Comparison of ENCODE assay signal across 23 cellular contexts in genomic region chr19:1734328-1734966, GRCh38. TPM values are rescaled to one million over a fixed set of nuclear protein-coding genes. Genes with fewer than 3 reads are reported as not detected.
DNase-seq lines count a peak whose midpoint lies in the region; ATAC-seq and TF ChIP-seq lines count a peak whose summit lies in the region.
"Had no signal": no experiment of that assay in that cellular context is flagged by ENCODE, and none has a peak within 500 bp of the region (broad histone marks: within the 10 kb centered on the region; RNA-seq: fewer than 3 reads in every experiment).

No MANE protein-coding gene starts in this region.

- H3K18ac ChIP-seq in H9 (ENCODE audit: insufficient read length, low read depth, low read length) = no peak overlapping the region

- H4K5ac ChIP-seq in H9 (ENCODE audit: insufficient read length, low read depth, low read length) = no peak overlapping the region

- WGBS in mammary epithelial cell (ENCODE audit: low coverage, missing lambda C conversion rate) = 9% methylated on average over 18 of the region's 28 CpGs
- WGBS in H9 (ENCODE audit: extremely low coverage, insufficient read length, low lambda C conversion rate) = no CpG with 5 or more reads among the region's 28 CpGs

- H3K14ac ChIP-seq in H9 (ENCODE audit: insufficient read depth, low read length) = no peak overlapping the region; the same call in 1 of the 2 replicates

- H4K20me1 ChIP-seq in mammary epithelial cell (ENCODE audit: insufficient read depth, low read length) (no peaks in the 10 kb centered on the region), GM23338 (replicated peaks; ENCODE audit: insufficient read depth) (no peaks in the 10 kb centered on the region), H9 (ENCODE audit: control insufficient read depth, insufficient read depth, insufficient read length) (no peaks in the 10 kb centered on the region)

- CTCF ChIA-PET in mammary epithelial cell (lab: Charles Lee; ENCODE audit: low non-redundant PET) = no interaction called here
- CTCF ChIA-PET in MCF 10A (lab: Yijun Ruan, JAX) = interaction anchor here (0.6 to 0.7 kb wide), 2 partner anchors 32 to 42 kb away, joined by 3 to 4 read pairs; no protein-coding TSS in a partner anchor
- CTCF ChIA-PET in activated CD8-positive, alpha-beta memory T cell treated with anti-CD3 and anti-CD28 coated beads, Interleukin-2, amount 10 ng/mL, durations not matched to agents 7 days and 5 days (lab: Charles Lee) = no interaction called here

- H2AFZ ChIP-seq in mammary epithelial cell (ENCODE audit: low read depth, low read length) (peak overlapping the region; percentile 16), GM23338 (peak overlapping the region; percentile 47; the same call in 1 of the 2 replicates), H9 (ENCODE audit: low read length) (no peak overlapping the region)

- H3K9me3 Mint-ChIP-seq in MCF 10A (ENCODE audit: unreplicated experiment) = no peaks in the 10 kb centered on the region
- peaks cover 2% of the 10 kb centered on the region; the same call in 1 of the 3 replicates for H3K9me3 Mint-ChIP-seq in GM23338
- no peaks in the 10 kb centered on the region; a peak in 1 of 5 replicates for H3K9me3 Mint-ChIP-seq in H9
- H3K9me3 Mint-ChIP-seq in activated CD8-positive, alpha-beta memory T cell treated with anti-CD3 and anti-CD28 coated beads, Interleukin-2, amount 10 ng/mL, durations not matched to agents 7 days and 5 days (ENCODE audit: low read depth) = no peaks in the 10 kb centered on the region
- H3K9me3 Mint-ChIP-seq: CD8-positive, alpha-beta memory T cell had no signal

- no peak overlapping the region for H3K27ac Mint-ChIP-seq in MCF 10A (ENCODE audit: low read depth, unreplicated experiment)
- no peak overlapping the region for H3K27ac Mint-ChIP-seq in GM23338
- H3K27ac Mint-ChIP-seq in H9 = no peak overlapping the region
- H3K27ac Mint-ChIP-seq in activated CD8-positive, alpha-beta memory T cell treated with anti-CD3 and anti-CD28 coated beads, Interleukin-2, amount 10 ng/mL, durations not matched to agents 7 days and 5 days = no peak overlapping the region
- H3K27ac Mint-ChIP-seq: CD4-positive, CD25-positive, alpha-beta regulatory T cell; CD8-positive, alpha-beta memory T cell had no signal

- BruUV-seq in mammary epithelial cell (replicated peaks; lab: Mats Ljungman, UMichigan) = no TSS peak
- no TSS peak for BruUV-seq in MCF 10A (replicated peaks; lab: Mats Ljungman, UMichigan)

- no peaks in the 10 kb centered on the region for H3K9me2 ChIP-seq in GM23338 (ENCODE audit: insufficient read depth)

- H3K4me1 ChIP-seq in mammary epithelial cell (ENCODE audit: insufficient read depth, low read length) = no peaks in the 10 kb centered on the region
- H3K4me1 ChIP-seq in GM23338 (ENCODE audit: insufficient read depth) = no peaks in the 10 kb centered on the region
- H3K4me1 ChIP-seq in H9 (ENCODE audit: insufficient read depth, low read length) = no peaks in the 10 kb centered on the region
- H3K4me1 ChIP-seq: BE2C, HAP-1 had no signal

- intact Hi-C loops in mammary epithelial cell (cut with micrococcal nuclease) (no loop called here), MCF 10A (cut with micrococcal nuclease) (no loop called here), left cardiac atrium (cut with DNase I) (no loop called here)

- H3K23ac ChIP-seq in H9 (ENCODE audit: insufficient read length, low read depth, low read length) = no peak overlapping the region

- dilution Hi-C loops in mammary epithelial cell (cut with HindIII; ENCODE audit: low sequenced_read_pairs) = no loop called here

- H3K4me3 Mint-ChIP-seq in MCF 10A (ENCODE audit: unreplicated experiment) (no peak overlapping the region), GM23338 (no peak overlapping the region; the same call in 2 of the 3 replicates), H9 (no peak overlapping the region; a peak in 1 of 5 replicates)
- no peak overlapping the region for H3K4me3 Mint-ChIP-seq in activated CD8-positive, alpha-beta memory T cell treated with anti-CD3 and anti-CD28 coated beads, Interleukin-2, amount 10 ng/mL, durations not matched to agents 7 days and 5 days
- H3K4me3 Mint-ChIP-seq: CD4-positive, CD25-positive, alpha-beta regulatory T cell; CD8-positive, alpha-beta memory T cell; IgD-negative memory B cell had no signal

- no peak overlapping the region for H3K4me3 ChIP-seq in mammary epithelial cell (replicated peaks in 1 of 3; ENCODE audit: insufficient read depth in 1 of 3, low read depth in 2 of 3, low read length in 3 of 3)
- H3K4me3 ChIP-seq in GM23338 = no peak overlapping the region
- H3K4me3 ChIP-seq: HAP-1 had no signal

- H2AK5ac ChIP-seq in H9 (ENCODE audit: insufficient read length, low read length) = no peak overlapping the region

- TF ChIP-seq CTCF in mammary epithelial cell (conservative IDR thresholded peaks at IDR 0.05 in 1 of 2, IDR thresholded peaks at IDR 0.05 in 1 of 2; ENCODE audit: extremely low read depth in 1 of 2, insufficient read depth in 1 of 2, low read depth in 1 of 2, low read length in 2 of 2) (no peak), MCF 10A (IDR thresholded peaks at IDR 0.05; ENCODE audit: unreplicated experiment) (no peak), GM23338 (conservative IDR thresholded peaks at IDR 0.05; ENCODE audit: low read depth in 2 of 2) (no peak), H9 (conservative IDR thresholded peaks at IDR 0.05) (no peak)

- no peak overlapping the region for H4K91ac ChIP-seq in H9 (ENCODE audit: insufficient read length, low read depth, low read length)

- no peaks in the 10 kb centered on the region for H3F3A ChIP-seq in GM23338 (replicated peaks; ENCODE audit: low read depth)

- POLR2A ChIA-PET in MCF 10A (lab: Yijun Ruan, JAX) = interaction anchor here (1.1 kb wide), 1 partner anchor 12 kb away, joined by 3 read pairs; no protein-coding TSS in a partner anchor

- no peaks in the 10 kb centered on the region for H3K36me3 ChIP-seq in mammary epithelial cell (ENCODE audit: insufficient read depth, low read length)
- no peaks in the 10 kb centered on the region for H3K36me3 ChIP-seq in GM23338 (ENCODE audit: insufficient read depth)
- H3K36me3 ChIP-seq: BE2C, HAP-1 had no signal

- no peak overlapping the region for H2BK15ac ChIP-seq in H9 (ENCODE audit: low read depth, low read length)

- H2BK5ac ChIP-seq in H9 (ENCODE audit: insufficient read length, low read length) = no peak overlapping the region

- H3K56ac ChIP-seq in H9 (ENCODE audit: insufficient read length, low read depth, low read length) = no peak overlapping the region

- H2BK120ac ChIP-seq in H9 (ENCODE audit: low read depth, low read length, poor library complexity, severe bottlenecking) = no peak overlapping the region

- H3K27ac ChIP-seq in mammary epithelial cell (ENCODE audit: insufficient read depth, low read depth, low read length) (no peak overlapping the region), GM23338 (ENCODE audit: low read depth) (no peak overlapping the region), H9 (ENCODE audit: insufficient read length, low read depth, low read length) (no peak overlapping the region)

- in situ Hi-C loops in mammary epithelial cell (cut with MboI; ENCODE audit: low sequenced_read_pairs in 2 of 2) = no loop called here

- ATAC-seq in GM23338 = peak; percentile 63
- ATAC-seq in esophagus mucosa = peak; percentile 25
- ATAC-seq in activated CD8-positive, alpha-beta memory T cell treated with anti-CD3 and anti-CD28 coated beads, Interleukin-2, amount 10 ng/mL, durations not matched to agents 7 days and 5 days = no peak
- no peak for ATAC-seq in left cardiac atrium
- ATAC-seq: HepG2 had no signal

- H3K79me1 ChIP-seq in H9 (ENCODE audit: insufficient read depth, low read depth, low read length, poor library complexity, severe bottlenecking) = no peaks in the 10 kb centered on the region

- no peak overlapping the region for H2BK12ac ChIP-seq in H9 (ENCODE audit: insufficient read length, low read depth, low read length)

- H2BK20ac ChIP-seq in H9 (ENCODE audit: low read depth, low read length, poor library complexity, severe bottlenecking) = no peak overlapping the region

- H3K4ac ChIP-seq in H9 (ENCODE audit: low read depth, low read length) = no peak overlapping the region

- peaks cover 10% of the 10 kb centered on the region for H3K27me3 Mint-ChIP-seq in MCF 10A (ENCODE audit: insufficient read depth, unreplicated experiment)
- H3K27me3 Mint-ChIP-seq in GM23338 (ENCODE audit: insufficient read depth, low read depth, poor library complexity) = peaks cover 17% of the 10 kb centered on the region
- peaks cover 97% of the 10 kb centered on the region for H3K27me3 Mint-ChIP-seq in H9 (ENCODE audit: low read depth)
- peaks cover 31% of the 10 kb centered on the region for H3K27me3 Mint-ChIP-seq in activated CD8-positive, alpha-beta memory T cell treated with anti-CD3 and anti-CD28 coated beads, Interleukin-2, amount 10 ng/mL, durations not matched to agents 7 days and 5 days

- H3T11ph ChIP-seq in H9 (ENCODE audit: low read length) = no peak overlapping the region

- H3K36me3 Mint-ChIP-seq in MCF 10A (ENCODE audit: insufficient read depth, unreplicated experiment) (no peaks in the 10 kb centered on the region), GM23338 (ENCODE audit: low read depth) (no peaks in the 10 kb centered on the region), H9 (ENCODE audit: insufficient read depth in 1 of 3, low read depth in 3 of 3) (no peaks in the 10 kb centered on the region)
- H3K36me3 Mint-ChIP-seq in activated CD8-positive, alpha-beta memory T cell treated with anti-CD3 and anti-CD28 coated beads, Interleukin-2, amount 10 ng/mL, durations not matched to agents 7 days and 5 days = no peaks in the 10 kb centered on the region
- H3K36me3 Mint-ChIP-seq: CD4-positive, CD25-positive, alpha-beta regulatory T cell; CD8-positive, alpha-beta memory T cell; IgD-negative memory B cell had no signal

- H3K4me2 ChIP-seq in mammary epithelial cell (ENCODE audit: insufficient read depth, low read depth, low read length) (no peak overlapping the region), GM23338 (no peak overlapping the region), H9 (ENCODE audit: insufficient read depth, insufficient read length, low read length) (no peak overlapping the region)

- no peak overlapping the region for H3K9ac ChIP-seq in mammary epithelial cell (ENCODE audit: insufficient read depth, low read length)
- H3K9ac ChIP-seq in H9 (ENCODE audit: extremely low read depth, insufficient read length, low read length) = no peak overlapping the region

- H3K27me3 ChIP-seq in mammary epithelial cell (ENCODE audit: insufficient read depth, low read length) (peaks cover 7% of the 10 kb centered on the region), GM23338 (ENCODE audit: insufficient read depth) (peaks cover 16% of the 10 kb centered on the region; the same call in 1 of the 2 replicates), H9 (ENCODE audit: insufficient read depth, low read length) (no peaks in the 10 kb centered on the region)

- DNase-seq in mammary epithelial cell (no peak), MCF 10A (ENCODE audit: unreplicated experiment) (no peak), GM23338 (ENCODE audit: low spot score) (no peak), H9 (peak; percentile 30), left cardiac atrium (no peak), SHP77 (lab: John Stamatoyannopoulos, UW) (no peak)
- DNase-seq in activated CD8-positive, alpha-beta memory T cell treated with anti-CD3 and anti-CD28 coated beads, Interleukin-2, amount 10 ng/mL, durations not matched to agents 7 days and 5 days = no peak
- DNase-seq: ACHN; BE2C; C1 segment of cervical spinal cord; CD4-positive, CD25-positive, alpha-beta regulatory T cell; CD8-positive, alpha-beta memory T cell; COR-L47; DMS 273 treated with DMSO at 0.1 percent for 48 hours; DMS53; GF-D8; GOT3; KG1 had no signal

- H3K9me3 ChIP-seq in mammary epithelial cell (replicated peaks; ENCODE audit: insufficient read depth, low read length) (no peaks in the 10 kb centered on the region), H9 (ENCODE audit: control insufficient read depth, low read depth, low read length) (no peaks in the 10 kb centered on the region)
- H3K9me3 ChIP-seq: BE2C, HAP-1 had no signal

- peaks cover 3% of the 10 kb centered on the region for H3K23me2 ChIP-seq in H9 (ENCODE audit: insufficient read length, low read depth, low read length, poor library complexity, severe bottlenecking)

- no peak overlapping the region for H4K8ac ChIP-seq in H9 (replicated peaks; ENCODE audit: insufficient read length, low read depth, low read length)

- H3K79me2 ChIP-seq in mammary epithelial cell (ENCODE audit: insufficient read depth, low read length) (no peaks in the 10 kb centered on the region), GM23338 (replicated peaks; ENCODE audit: insufficient read depth) (no peaks in the 10 kb centered on the region), H9 (ENCODE audit: insufficient read depth, low read length) (no peaks in the 10 kb centered on the region)

- no peaks in the 10 kb centered on the region for H3K4me1 Mint-ChIP-seq in MCF 10A (ENCODE audit: insufficient read depth, unreplicated experiment)
- H3K4me1 Mint-ChIP-seq in GM23338 = no peaks in the 10 kb centered on the region
- H3K4me1 Mint-ChIP-seq in H9 = peaks cover 0 to 10% of the 10 kb centered on the region in 2 experiments; a peak in 2 of 4 replicates
- H3K4me1 Mint-ChIP-seq in activated CD8-positive, alpha-beta memory T cell treated with anti-CD3 and anti-CD28 coated beads, Interleukin-2, amount 10 ng/mL, durations not matched to agents 7 days and 5 days = no peaks in the 10 kb centered on the region
- H3K4me1 Mint-ChIP-seq: CD4-positive, CD25-positive, alpha-beta regulatory T cell; CD8-positive, alpha-beta memory T cell; IgD-negative memory B cell had no signal

RNA-seq across cellular contexts. Expression of gene ONECUT3, which starts 18.9 kb away (rescaled TPM):
- total RNA-seq in mammary epithelial cell = under 1 TPM in 1 of 2 donors, not detected in 1; 0.09 TPM
- polyA plus RNA-seq in mammary epithelial cell = 0.01 TPM
- polyA minus RNA-seq in mammary epithelial cell = not detected
- 0.02 TPM in 1 of 2 replicates, not detected in the other for total RNA-seq in MCF 10A (2022)
- total RNA-seq in GM23338 (2014; rRNA removed; shearing (Covaris generic)) = not detected in 2 replicates
- polyA plus RNA-seq in GM23338 (2016; fragmentation: Nextera tagmentation; extraction: Ambion mirVana) = not detected in 2 replicates
- 0.04 and 0.07 TPM in 2 replicates for total RNA-seq in H9 (2021)
- not detected for total RNA-seq in esophagus mucosa
- not detected for total RNA-seq in activated CD8-positive, alpha-beta memory T cell treated with anti-CD3 and anti-CD28 coated beads, Interleukin-2, amount 10 ng/mL, durations not matched to agents 7 days and 5 days
- not detected for total RNA-seq in left cardiac atrium
- total RNA-seq: CD4-positive, CD25-positive, alpha-beta regulatory T cell; CD8-positive, alpha-beta memory T cell; Daoy; HepG2 had no signal
- polyA plus RNA-seq: CD4-positive, CD25-positive, alpha-beta regulatory T cell; CD8-positive, alpha-beta memory T cell; IgD-negative memory B cell had no signal

Comparison
In these comparisons a context has a peak if more than half of its experiments do, and no peak if none do; other contexts are left out.
1. ATAC-seq: peak in GM23338 (single experiment) and esophagus mucosa (single experiment); none in activated CD8-positive, alpha-beta memory T cell treated with anti-CD3 and anti-CD28 coated beads, Interleukin-2, amount 10 ng/mL, durations not matched to agents 7 days and 5 days (single experiment) and left cardiac atrium (0 of 2).